Comparison of ENCODE assay signal across 15 cellular contexts in the genomic region with DNA sequence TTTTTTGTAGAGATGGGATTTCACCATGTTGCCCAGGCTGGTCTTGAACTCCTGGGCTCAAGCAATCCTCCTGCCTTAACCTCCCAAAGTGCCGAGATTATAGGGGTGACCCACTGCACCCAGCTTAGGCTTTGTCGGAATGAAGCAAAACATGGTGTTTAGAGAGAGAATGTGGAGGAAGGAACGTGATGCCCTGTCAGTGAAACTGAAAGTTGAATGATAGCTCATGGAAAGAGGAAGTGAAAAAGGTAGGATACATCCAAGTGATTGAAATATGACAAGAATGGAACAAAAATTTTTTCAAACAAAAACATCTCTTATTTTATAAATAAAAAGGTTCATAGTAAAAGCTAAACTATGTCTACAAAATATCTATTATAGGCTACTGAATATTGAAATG. TPM values are rescaled to one million over a fixed set of nuclear protein-coding genes. Genes with fewer than 3 reads are reported as not detected.
DNase-seq lines count a peak whose midpoint lies in the region; ATAC-seq and TF ChIP-seq lines count a peak whose summit lies in the region.
"Had no signal": no experiment of that assay in that cellular context is flagged by ENCODE, and none has a peak within 500 bp of the region (broad histone marks: within the 10 kb centered on the region; RNA-seq: fewer than 3 reads in every experiment).

No MANE protein-coding gene starts in this region.

- TF ChIP-seq POLR2A in lower leg skin (IDR thresholded peaks at IDR 0.05) = no peak

- DNase-seq in natural killer cell = no peak
- no peak for DNase-seq in natural killer cell treated with Interleukin-12 subunit alpha and Interleukin-12 subunit beta and Interleukin-15 and Interleukin-18, amount 100 ng/mL, for 72 hours (ENCODE audit: low spot score)
- DNase-seq in OCI-LY7 (ENCODE audit: low spot score) = no peak
- no peak for DNase-seq in immature natural killer cell
- DNase-seq in upper lobe of right lung = no peak
- DNase-seq in PC-3 = no peak
- no peak for DNase-seq in 8988T
- no peak for DNase-seq in lower leg skin (ENCODE audit: low spot score in 2 of 2)
- DNase-seq: COR-L47; KG1; stimulated activated CD4-positive, alpha-beta T cell treated with anti-CD3 and anti-CD28 coated beads, Interleukin-12 subunit alpha, Interleukin-12 subunit beta, amount 100 ng/mL, for 4 hours; stimulated activated naive CD4-positive, alpha-beta T cell treated with Interleukin-2 at 50 U/mL for 16 hours had no signal

- H3K27ac Mint-ChIP-seq in natural killer cell (peak overlapping the region; percentile 14 to 19), immature natural killer cell (peak overlapping the region in 4 of 6 donors; percentile 53 to 75 (median 68))
- no peak overlapping the region for H3K27ac Mint-ChIP-seq in natural killer cell treated with Interleukin-12 subunit alpha and Interleukin-12 subunit beta and Interleukin-15 and Interleukin-18, amount 100 ng/mL, for 72 hours

- CTCF ChIA-PET in OCI-LY7 (lab: Charles Lee; ENCODE audit: unreplicated experiment) (no interaction called here), PC-3 (lab: Charles Lee) (no interaction called here)

- H3K79me2 ChIP-seq in OCI-LY7 (ENCODE audit: insufficient read depth, low read depth, low read length) (peaks cover 90% of the 10 kb centered on the region), PC-3 (ENCODE audit: low read length) (peaks cover 89% of the 10 kb centered on the region)

- H3F3A ChIP-seq in PC-3 (ENCODE audit: low read length, unreplicated experiment) = peaks cover 5% of the 10 kb centered on the region

- peaks cover 9% of the 10 kb centered on the region for H3K36me3 ChIP-seq in OCI-LY7 (ENCODE audit: insufficient read depth, low read length)
- no peaks in the 10 kb centered on the region for H3K36me3 ChIP-seq in upper lobe of right lung
- no peaks in the 10 kb centered on the region for H3K36me3 ChIP-seq in PC-3 (ENCODE audit: low read depth, low read length)

- H3K4me1 ChIP-seq in OCI-LY7 (ENCODE audit: insufficient read depth, low read length, poor library complexity, severe bottlenecking) = peaks cover 21% of the 10 kb centered on the region
- H3K4me1 ChIP-seq in upper lobe of right lung = peaks cover 34% of the 10 kb centered on the region
- H3K4me1 ChIP-seq in PC-3 (ENCODE audit: insufficient read depth, low read length) = peaks cover 27% of the 10 kb centered on the region

- H3K9ac ChIP-seq in PC-3 (ENCODE audit: low read length) = no peak overlapping the region

- BruUV-seq in OCI-LY7 (replicated peaks; lab: Mats Ljungman, UMichigan) (no TSS peak), PC-3 (replicated peaks; lab: Mats Ljungman, UMichigan) (no TSS peak)

- H3K27me3 ChIP-seq in upper lobe of right lung (no peaks in the 10 kb centered on the region), PC-3 (ENCODE audit: low read length) (no peaks in the 10 kb centered on the region)

- POLR2A ChIA-PET in OCI-LY7 (lab: Charles Lee) (interaction anchor here (0.6 to 1.8 kb wide), 13 partner anchors 10 to 613 kb away, joined by 3 to 7 read pairs (median 4); partner anchors contain the start of gene MTERF1), PC-3 (lab: Charles Lee; ENCODE audit: unreplicated experiment) (no interaction called here)

- H3K27me3 Mint-ChIP-seq in natural killer cell (ENCODE audit: low read depth in 2 of 2) (no peaks in the 10 kb centered on the region), immature natural killer cell (ENCODE audit: low read depth in 3 of 3) (no peaks in the 10 kb centered on the region)
- no peaks in the 10 kb centered on the region for H3K27me3 Mint-ChIP-seq in natural killer cell treated with Interleukin-12 subunit alpha and Interleukin-12 subunit beta and Interleukin-15 and Interleukin-18, amount 100 ng/mL, for 72 hours
- H3K27me3 Mint-ChIP-seq: progenitor cell of endocrine pancreas had no signal

- H4K20me1 ChIP-seq in OCI-LY7 (ENCODE audit: insufficient read depth, low read length) (peaks cover 12% of the 10 kb centered on the region; the same call in 1 of the 2 replicates), PC-3 (ENCODE audit: low read length) (peaks cover 20% of the 10 kb centered on the region)

- intact Hi-C loops in natural killer cell (cut with micrococcal nuclease) = no loop called here
- intact Hi-C loops in OCI-LY7 (cut with micrococcal nuclease; ENCODE audit: unreplicated experiment) = loop anchor here (10.0 kb wide), 2 partner anchors 298 to 888 kb away; partner anchors contain the start of genes ANKIB1, CDK6 and KRIT1
- intact Hi-C loops in upper lobe of right lung (cut with DNase I) = no loop called here
- intact Hi-C loops in PC-3 (cut with micrococcal nuclease) = no loop called here
- intact Hi-C loops in lower leg skin (cut with DNase I; ENCODE audit: low total_unique reads) = no loop called here

- TF ChIP-seq CTCF in natural killer cell (IDR thresholded peaks at IDR 0.05) (no peak), OCI-LY7 (conservative IDR thresholded peaks at IDR 0.05; ENCODE audit: low read length) (no peak), upper lobe of right lung (IDR thresholded peaks at IDR 0.05) (no peak), PC-3 (conservative IDR thresholded peaks at IDR 0.05; ENCODE audit: low read depth, low read length) (no peak), lower leg skin (IDR thresholded peaks at IDR 0.05) (no peak)

- H3K4me3 ChIP-seq in OCI-LY7 (ENCODE audit: low read depth, low read length, poor library complexity, severe bottlenecking) = no peak overlapping the region
- no peak overlapping the region for H3K4me3 ChIP-seq in upper lobe of right lung
- no peak overlapping the region for H3K4me3 ChIP-seq in PC-3 (ENCODE audit: low read length)
- no peak overlapping the region for H3K4me3 ChIP-seq in lower leg skin (ENCODE audit: low read depth, poor library complexity, severe bottlenecking)
- H3K4me3 ChIP-seq: A549 had no signal

- WGBS in lower leg skin, 2 donors = 69% methylated on average over 3 of the region's 3 CpGs

- H3K9me3 Mint-ChIP-seq in natural killer cell (peaks cover 0 to 4% of the 10 kb centered on the region in 2 donors), immature natural killer cell (no peaks in the 10 kb centered on the region)
- no peaks in the 10 kb centered on the region for H3K9me3 Mint-ChIP-seq in natural killer cell treated with Interleukin-12 subunit alpha and Interleukin-12 subunit beta and Interleukin-15 and Interleukin-18, amount 100 ng/mL, for 72 hours

- H3K9me3 ChIP-seq in OCI-LY7 (ENCODE audit: low read length) (no peaks in the 10 kb centered on the region), upper lobe of right lung (no peaks in the 10 kb centered on the region), PC-3 (ENCODE audit: low read length) (no peaks in the 10 kb centered on the region)
- H3K9me3 ChIP-seq: A549 had no signal

- no peak overlapping the region for H2AFZ ChIP-seq in OCI-LY7 (ENCODE audit: low read length)
- no peak overlapping the region for H2AFZ ChIP-seq in PC-3 (ENCODE audit: low read length)

- H3K4me3 Mint-ChIP-seq in natural killer cell (no peak overlapping the region), immature natural killer cell (no peak overlapping the region)
- H3K4me3 Mint-ChIP-seq in natural killer cell treated with Interleukin-12 subunit alpha and Interleukin-12 subunit beta and Interleukin-15 and Interleukin-18, amount 100 ng/mL, for 72 hours = no peak overlapping the region

- peak overlapping the region; percentile 17; the same call in 1 of the 2 replicates for H3K4me2 ChIP-seq in OCI-LY7 (ENCODE audit: low read length)
- no peak overlapping the region for H3K4me2 ChIP-seq in PC-3 (ENCODE audit: low read length)

- no peaks in the 10 kb centered on the region for H3K9me2 ChIP-seq in OCI-LY7 (ENCODE audit: insufficient read depth, low read length)
- no peaks in the 10 kb centered on the region for H3K9me2 ChIP-seq in PC-3 (replicated peaks; ENCODE audit: low read length)

- H3K27ac ChIP-seq in OCI-LY7 (ENCODE audit: low read depth, low read length, poor library complexity, severe bottlenecking) (no peak overlapping the region), upper lobe of right lung (no peak overlapping the region), PC-3 (ENCODE audit: low read length) (no peak overlapping the region)
- H3K27ac ChIP-seq: A549 had no signal

- H3K36me3 Mint-ChIP-seq in natural killer cell = no peaks in the 10 kb centered on the region
- H3K36me3 Mint-ChIP-seq in natural killer cell treated with Interleukin-12 subunit alpha and Interleukin-12 subunit beta and Interleukin-15 and Interleukin-18, amount 100 ng/mL, for 72 hours = peaks cover under 1% of the 10 kb centered on the region
- peaks cover 4% of the 10 kb centered on the region in 3 donors for H3K36me3 Mint-ChIP-seq in immature natural killer cell

- ATAC-seq in natural killer cell (no peak), upper lobe of right lung (peak; percentile 66), PC-3 (no peak)
- no peak for ATAC-seq in natural killer cell treated with Interleukin-12 subunit alpha and Interleukin-12 subunit beta and Interleukin-15 and Interleukin-18, amount 100 ng/mL, for 72 hours
- ATAC-seq: A549, SK-N-SH treated with all-trans-retinoic acid at 6 μM for 48 hours had no signal

- H3K4me1 Mint-ChIP-seq in natural killer cell (peaks cover 44 to 52% of the 10 kb centered on the region in 2 donors), immature natural killer cell (peaks cover 38 to 63% of the 10 kb centered on the region in 2 donors)
- H3K4me1 Mint-ChIP-seq in natural killer cell treated with Interleukin-12 subunit alpha and Interleukin-12 subunit beta and Interleukin-15 and Interleukin-18, amount 100 ng/mL, for 72 hours (ENCODE audit: low read depth in 2 of 2) = peaks cover 24 to 29% of the 10 kb centered on the region in 2 donors

RNA-seq across cellular contexts. Expression of gene AKAP9, which starts 5.9 kb away (rescaled TPM):
- total RNA-seq in natural killer cell (10 to 100 TPM; 78.8 to 93.0 (median 81.9) TPM), OCI-LY7 (2022) (38.1 and 43.0 TPM in 2 replicates), upper lobe of right lung (85.3 TPM), PC-3 (2014; rRNA removed) (23.9 and 24.9 TPM in 2 replicates), lower leg skin (10 to 100 TPM; 52.9 to 74.8 (median 64.4) TPM)
- total RNA-seq in natural killer cell treated with Interleukin-12 subunit alpha and Interleukin-12 subunit beta and Interleukin-15 and Interleukin-18, amount 100 ng/mL, for 72 hours = 10 to 100 TPM; 39.1 to 51.9 TPM
- total RNA-seq in OCI-LY7 (2014; rRNA removed; shearing (Covaris generic)) = 32.6 and 48.7 TPM in 2 replicates
- 10 to 100 TPM in 2 of 3 donors, 1 to 10 TPM in 1; 8.1 to 38.1 (median 10.5) TPM for polyA plus RNA-seq in immature natural killer cell

Comparison
In these comparisons a context has a peak if more than half of its experiments do, and no peak if none do; other contexts are left out.
1. H3K27ac Mint-ChIP-seq: peak in natural killer cell (2 of 2) and immature natural killer cell (4 of 6); none in natural killer cell treated with Interleukin-12 subunit alpha and Interleukin-12 subunit beta and Interleukin-15 and Interleukin-18, amount 100 ng/mL, for 72 hours (0 of 2).